Comparison of ENCODE assay signal across 23 cellular contexts in the genomic region with DNA sequence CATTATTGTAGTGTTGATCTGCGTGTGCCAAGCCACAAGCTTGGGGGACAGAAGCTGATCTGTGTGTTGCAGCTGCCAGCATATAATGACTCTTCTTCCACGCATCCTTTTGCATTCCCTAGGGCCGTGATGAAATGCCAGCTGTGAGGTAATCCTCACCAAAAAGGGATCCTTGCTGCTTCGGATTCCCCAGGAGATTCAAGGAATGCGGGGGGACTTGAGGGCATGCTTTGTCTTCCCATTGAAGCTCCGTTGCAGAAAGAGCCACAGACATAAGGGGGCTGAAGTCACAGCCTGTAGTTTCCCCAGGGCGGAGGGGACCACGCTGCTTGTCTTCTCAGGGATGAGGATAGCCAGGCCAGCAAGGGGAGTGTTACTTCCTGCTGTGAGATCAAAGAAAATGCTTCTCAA.
DNase-seq lines count a peak whose midpoint lies in the region; ATAC-seq and FAIRE-seq lines count a peak whose summit lies in the region.
"Had no signal": no experiment of that assay in that cellular context is flagged by ENCODE, and none has a peak within 500 bp of the region (broad histone marks: within the 10 kb centered on the region; RNA-seq: fewer than 3 reads in every experiment).

No MANE protein-coding gene starts in this region.

- no peak overlapping the region for H2AFZ ChIP-seq in mesenchymal stem cell (ENCODE audit: low read depth, low read length)

- H3K9me3 ChIP-seq in mesenchymal stem cell (ENCODE audit: control insufficient read depth, low read length) = no peaks in the 10 kb centered on the region
- H3K9me3 ChIP-seq: ascending aorta, upper lobe of left lung had no signal

- no peaks in the 10 kb centered on the region for H3K27me3 Mint-ChIP-seq in activated T-cell treated with anti-CD3 and anti-CD28 coated beads, Interleukin-2, amount 50 U/mL, for 24 hours
- H3K27me3 Mint-ChIP-seq in activated T-cell treated with anti-CD3 and anti-CD28 coated beads, Interleukin-2, amount 50 U/mL, for 4 hours (ENCODE audit: low read depth) = no peaks in the 10 kb centered on the region
- H3K27me3 Mint-ChIP-seq: dendritic cell treated with granulocyte-macrophage colony-stimulating factor and Interleukin-4, amounts not matched to agents 40 ng/mL and 50 ng/mL, for 4 days; stimulated activated naive B cell treated with anti-CD40 and anti-IgM and Interleukin-4, amounts not matched to agents 10 μg/mL and 1 μg/mL and 100 μg/mL, for 72 hours had no signal

- no peak overlapping the region for H4K91ac ChIP-seq in mesenchymal stem cell (ENCODE audit: low read length)

- no peak overlapping the region for H3K18ac ChIP-seq in mesenchymal stem cell (ENCODE audit: low read depth in 1 of 2, low read length in 2 of 2)

- H3K9ac ChIP-seq in mesenchymal stem cell (ENCODE audit: low read length) = no peak overlapping the region

- no peaks in the 10 kb centered on the region for H3K9me3 Mint-ChIP-seq in activated T-cell treated with anti-CD3 and anti-CD28 coated beads, Interleukin-2, amount 50 U/mL, for 24 hours
- H3K9me3 Mint-ChIP-seq in activated T-cell treated with anti-CD3 and anti-CD28 coated beads, Interleukin-2, amount 50 U/mL, for 4 hours = no peaks in the 10 kb centered on the region
- H3K9me3 Mint-ChIP-seq: dendritic cell treated with granulocyte-macrophage colony-stimulating factor and Interleukin-4, amounts not matched to agents 40 ng/mL and 50 ng/mL, for 4 days had no signal

- H3K27ac ChIP-seq in mesenchymal stem cell (ENCODE audit: low read length, poor library complexity, severe bottlenecking) = no peak overlapping the region
- H3K27ac ChIP-seq: ascending aorta, C4-2B, SK-N-MC, upper lobe of left lung had no signal

- H3K4me1 ChIP-seq in mesenchymal stem cell (ENCODE audit: control insufficient read depth, insufficient read depth, low read depth, low read length) = peaks cover 3% of the 10 kb centered on the region

- no peak overlapping the region for H2BK12ac ChIP-seq in mesenchymal stem cell (ENCODE audit: low read length in 2 of 2)

- 21% methylated on average over 8 of the region's 8 CpGs for WGBS in mesenchymal stem cell

- H3K79me1 ChIP-seq in mesenchymal stem cell (replicated peaks; ENCODE audit: low read length, poor library complexity, severe bottlenecking) = no peaks in the 10 kb centered on the region

- H3K36me3 ChIP-seq in mesenchymal stem cell (ENCODE audit: control insufficient read depth in 1 of 2, insufficient read depth in 2 of 2, low read depth in 1 of 2, low read length in 2 of 2) = no peaks in the 10 kb centered on the region
- H3K36me3 ChIP-seq: ascending aorta, upper lobe of left lung had no signal

- no peak overlapping the region for H2AK5ac ChIP-seq in mesenchymal stem cell (ENCODE audit: low read length, severe bottlenecking)

- no peak for FAIRE-seq in urothelium cell line (lab: Jason Lieb, UNC)

- H3K36me3 Mint-ChIP-seq in activated T-cell treated with anti-CD3 and anti-CD28 coated beads, Interleukin-2, amount 50 U/mL, for 24 hours (ENCODE audit: low read depth) = no peaks in the 10 kb centered on the region
- H3K36me3 Mint-ChIP-seq in activated T-cell treated with anti-CD3 and anti-CD28 coated beads, Interleukin-2, amount 50 U/mL, for 4 hours (ENCODE audit: insufficient read depth) = no peaks in the 10 kb centered on the region
- H3K36me3 Mint-ChIP-seq: stimulated activated naive B cell treated with anti-CD40 and anti-IgM and Interleukin-4, amounts not matched to agents 10 μg/mL and 1 μg/mL and 100 μg/mL, for 72 hours had no signal

- no peak overlapping the region for H2BK120ac ChIP-seq in mesenchymal stem cell (ENCODE audit: low read depth, low read length)

- no peak overlapping the region for H4K8ac ChIP-seq in mesenchymal stem cell (ENCODE audit: low read length)

- H3K4ac ChIP-seq in mesenchymal stem cell (ENCODE audit: low read depth in 1 of 2, low read length in 2 of 2) = no peak overlapping the region

- no peak overlapping the region for H3K4me3 ChIP-seq in mesenchymal stem cell (ENCODE audit: insufficient read depth in 1 of 2, low read depth in 1 of 2, low read length in 2 of 2)
- H3K4me3 ChIP-seq: ascending aorta, SK-N-MC, upper lobe of left lung had no signal

- no peak overlapping the region for H3K4me3 Mint-ChIP-seq in activated T-cell treated with anti-CD3 and anti-CD28 coated beads, Interleukin-2, amount 50 U/mL, for 24 hours
- no peak overlapping the region for H3K4me3 Mint-ChIP-seq in activated T-cell treated with anti-CD3 and anti-CD28 coated beads, Interleukin-2, amount 50 U/mL, for 4 hours
- H3K4me3 Mint-ChIP-seq: dendritic cell treated with granulocyte-macrophage colony-stimulating factor and Interleukin-4, amounts not matched to agents 40 ng/mL and 50 ng/mL, for 4 days; stimulated activated naive B cell treated with anti-CD40 and anti-IgM and Interleukin-4, amounts not matched to agents 10 μg/mL and 1 μg/mL and 100 μg/mL, for 72 hours had no signal

- no peak overlapping the region for H3K4me2 ChIP-seq in mesenchymal stem cell (ENCODE audit: low read length, poor library complexity, severe bottlenecking)

- H3K27ac Mint-ChIP-seq in activated T-cell treated with anti-CD3 and anti-CD28 coated beads, Interleukin-2, amount 50 U/mL, for 24 hours = peak overlapping the region; percentile 11
- H3K27ac Mint-ChIP-seq: dendritic cell treated with granulocyte-macrophage colony-stimulating factor and Interleukin-4, amounts not matched to agents 40 ng/mL and 50 ng/mL, for 4 days; stimulated activated naive B cell treated with anti-CD40 and anti-IgM and Interleukin-4, amounts not matched to agents 10 μg/mL and 1 μg/mL and 100 μg/mL, for 72 hours had no signal

- H3K23ac ChIP-seq in mesenchymal stem cell (ENCODE audit: low read length in 2 of 2) = no peak overlapping the region

- H3K14ac ChIP-seq in mesenchymal stem cell (ENCODE audit: low read length in 2 of 2) = no peak overlapping the region

- no peak for ATAC-seq in activated T-cell treated with anti-CD3 and anti-CD28 coated beads, Interleukin-2, amount 50 U/mL, for 4 hours
- ATAC-seq in HG03469 (IDR thresholded peaks at IDR 0.05; ENCODE audit: unreplicated experiment) = no peak
- ATAC-seq: esophagus mucosa; left colon; stimulated activated naive B cell treated with anti-CD40 and anti-IgM and Interleukin-4, amounts not matched to agents 10 μg/mL and 1 μg/mL and 100 μg/mL, for 72 hours had no signal

- H2BK15ac ChIP-seq in mesenchymal stem cell (ENCODE audit: low read depth, poor library complexity, severe bottlenecking) = no peak overlapping the region

- no peaks in the 10 kb centered on the region for H3K27me3 ChIP-seq in mesenchymal stem cell (ENCODE audit: control insufficient read depth in 1 of 2, insufficient read depth in 1 of 2, low read length in 2 of 2)
- H3K27me3 ChIP-seq: ascending aorta, upper lobe of left lung had no signal

- no peak for DNase-seq in activated T-cell treated with anti-CD3 and anti-CD28 coated beads, Interleukin-2, amount 50 U/mL, for 24 hours
- no peak for DNase-seq in activated T-cell treated with anti-CD3 and anti-CD28 coated beads, Interleukin-2, amount 50 U/mL, for 4 hours
- DNase-seq in astrocyte of the hippocampus (ENCODE audit: low read depth, low spot score) (peak; percentile 30), mesenchymal stem cell (peak; percentile 5), urothelium cell line (ENCODE audit: low spot score) (peak; percentile 18), HT-29 (ENCODE audit: low spot score) (no peak)
- no peak for DNase-seq in activated CD4-positive, alpha-beta T cell treated with anti-CD3 and anti-CD28 coated beads for 48 hours
- DNase-seq: 8988T; activated naive CD4-positive, alpha-beta T cell treated with Interleukin-2 at 50 U/mL for 16 hours; DMS79; hypothalamus; left colon; NCI-H1694; NCI-H510A treated with DMSO at 0.1 percent for 48 hours; stimulated activated naive B cell treated with anti-CD40 and anti-IgM and Interleukin-4, amounts not matched to agents 10 μg/mL and 1 μg/mL and 100 μg/mL, for 72 hours; T-helper 9 cell; upper lobe of left lung had no signal

- peaks cover 37% of the 10 kb centered on the region for H3K4me1 Mint-ChIP-seq in activated T-cell treated with anti-CD3 and anti-CD28 coated beads, Interleukin-2, amount 50 U/mL, for 24 hours (ENCODE audit: low read depth)
- peaks cover 31% of the 10 kb centered on the region for H3K4me1 Mint-ChIP-seq in activated T-cell treated with anti-CD3 and anti-CD28 coated beads, Interleukin-2, amount 50 U/mL, for 4 hours (ENCODE audit: low read depth)

- no peak overlapping the region for H2BK5ac ChIP-seq in mesenchymal stem cell (ENCODE audit: low read depth, low read length, poor library complexity, severe bottlenecking)

Comparison
In these comparisons a context has a peak if more than half of its experiments do, and no peak if none do; other contexts are left out.
1. DNase-seq: peak in astrocyte of the hippocampus (single experiment), mesenchymal stem cell (single experiment) and urothelium cell line (single experiment); none in activated T-cell treated with anti-CD3 and anti-CD28 coated beads, Interleukin-2, amount 50 U/mL, for 24 hours (single experiment), activated T-cell treated with anti-CD3 and anti-CD28 coated beads, Interleukin-2, amount 50 U/mL, for 4 hours (single experiment), activated CD4-positive, alpha-beta T cell treated with anti-CD3 and anti-CD28 coated beads for 48 hours (single experiment) and HT-29 (single experiment).